ENCODE assay signal across 1 cellular context in genomic region chr14:100405752-100406455, GRCh38.
TF ChIP-seq lines count a peak whose summit lies in the region.

No MANE protein-coding gene starts in this region.

TF ChIP-seq in K562, 482 proteins besides CTCF, POLR2A, EP300 and RAD21:
- TF ChIP-seq ATF3 (IDR thresholded peaks at IDR 0.05) (peak; percentile 91), ATF3 (CRISPR knock-in tag; conservative IDR thresholded peaks at IDR 0.05) (no peak), HOXB6 (CRISPR knock-in tag; IDR thresholded peaks at IDR 0.05; ENCODE audit: borderline replicate concordance) (no peak), ZNF347 (CRISPR knock-in tag; IDR thresholded peaks at IDR 0.05; ENCODE audit: low read depth) (no peak), CEBPB (tag; IDR thresholded peaks at IDR 0.05) (peak; percentile 78), ZSCAN32 (CRISPR knock-in tag; IDR thresholded peaks at IDR 0.05) (0 out of 2 replicates have a peak, but pooled peaks have one; percentile 54), CEBPG (CRISPR knock-in tag; IDR thresholded peaks at IDR 0.05) (no peak; the same call in 1 of the 2 replicates), CEBPG (tag; conservative IDR thresholded peaks at IDR 0.05 in 1 of 2, IDR thresholded peaks at IDR 0.05 in 1 of 2) (peak; percentile 56 to 81), ATF4 (CRISPR knock-in tag; IDR thresholded peaks at IDR 0.05) (0 out of 2 replicates have a peak, but pooled peaks have one; percentile 40)
- TF ChIP-seq, protein P1, sequence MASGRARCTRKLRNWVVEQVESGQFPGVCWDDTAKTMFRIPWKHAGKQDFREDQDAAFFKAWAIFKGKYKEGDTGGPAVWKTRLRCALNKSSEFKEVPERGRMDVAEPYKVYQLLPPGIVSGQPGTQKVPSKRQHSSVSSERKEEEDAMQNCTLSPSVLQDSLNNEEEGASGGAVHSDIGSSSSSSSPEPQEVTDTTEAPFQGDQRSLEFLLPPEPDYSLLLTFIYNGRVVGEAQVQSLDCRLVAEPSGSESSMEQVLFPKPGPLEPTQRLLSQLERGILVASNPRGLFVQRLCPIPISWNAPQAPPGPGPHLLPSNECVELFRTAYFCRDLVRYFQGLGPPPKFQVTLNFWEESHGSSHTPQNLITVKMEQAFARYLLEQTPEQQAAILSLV (tag; IDR thresholded peaks at IDR 0.05): peak; percentile 41; the same call in 1 of the 2 replicates
- TF ChIP-seq, protein P2, sequence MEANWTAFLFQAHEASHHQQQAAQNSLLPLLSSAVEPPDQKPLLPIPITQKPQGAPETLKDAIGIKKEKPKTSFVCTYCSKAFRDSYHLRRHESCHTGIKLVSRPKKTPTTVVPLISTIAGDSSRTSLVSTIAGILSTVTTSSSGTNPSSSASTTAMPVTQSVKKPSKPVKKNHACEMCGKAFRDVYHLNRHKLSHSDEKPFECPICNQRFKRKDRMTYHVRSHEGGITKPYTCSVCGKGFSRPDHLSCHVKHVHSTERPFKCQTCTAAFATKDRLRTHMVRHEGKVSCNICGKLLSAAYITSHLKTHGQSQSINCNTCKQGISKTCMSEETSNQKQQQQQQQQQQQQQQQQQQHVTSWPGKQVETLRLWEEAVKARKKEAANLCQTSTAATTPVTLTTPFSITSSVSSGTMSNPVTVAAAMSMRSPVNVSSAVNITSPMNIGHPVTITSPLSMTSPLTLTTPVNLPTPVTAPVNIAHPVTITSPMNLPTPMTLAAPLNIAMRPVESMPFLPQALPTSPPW (CRISPR knock-in tag; IDR thresholded peaks at IDR 0.05): no peak
